Comparison of ENCODE assay signal across 12 cellular contexts in the genomic region with DNA sequence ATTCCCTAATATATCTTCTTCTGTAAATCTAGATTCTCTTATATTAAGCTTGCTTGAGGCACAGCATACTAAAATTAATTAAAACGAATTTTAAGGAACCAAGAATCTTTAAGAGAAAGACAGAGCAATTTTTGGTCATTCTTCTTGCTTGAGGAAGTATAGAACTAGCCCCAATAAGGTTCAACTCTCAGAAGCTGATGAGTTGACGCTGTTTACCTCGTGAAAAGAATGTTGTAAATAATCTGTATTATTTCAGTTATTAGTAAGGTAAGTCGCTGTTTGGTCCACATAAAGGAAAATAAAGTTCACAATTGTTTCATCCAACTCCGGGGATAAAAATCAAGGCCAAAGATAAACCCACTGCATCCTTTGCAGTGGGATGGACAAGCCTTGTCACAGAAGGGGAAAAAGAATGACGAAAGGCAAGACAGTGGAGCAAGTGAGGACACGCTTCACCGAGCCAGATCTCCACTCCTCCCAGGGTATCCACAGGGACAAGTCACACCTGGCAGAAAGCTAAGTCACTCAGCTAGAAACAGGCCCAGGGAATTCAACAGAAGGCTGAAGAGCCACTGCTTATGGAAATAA. TPM values are rescaled to one million over a fixed set of nuclear protein-coding genes. Genes with fewer than 3 reads are reported as not detected.
DNase-seq lines count a peak whose midpoint lies in the region; ATAC-seq and TF ChIP-seq lines count a peak whose summit lies in the region.
"Had no signal": no experiment of that assay in that cellular context is flagged by ENCODE, and none has a peak within 500 bp of the region (broad histone marks: within the 10 kb centered on the region; RNA-seq: fewer than 3 reads in every experiment).

No MANE protein-coding gene starts in this region.

- peak overlapping the region; percentile 70 for H3K4me2 ChIP-seq in SU-DHL-6 (ENCODE audit: low read depth, low read length, poor library complexity, severe bottlenecking)
- H3K4me2 ChIP-seq: A549, SK-N-SH had no signal

- peak overlapping the region; percentile 83 for H3K9ac ChIP-seq in SU-DHL-6 (ENCODE audit: low read length)
- H3K9ac ChIP-seq: SK-N-SH had no signal

- H3K36me3 ChIP-seq in SU-DHL-6 (ENCODE audit: low read length) = 0 out of 2 replicates have a peak, but pooled peaks cover 4% of the 10 kb centered on the region
- H3K36me3 ChIP-seq: uterus had no signal

- peaks cover 48% of the 10 kb centered on the region for H3K4me1 Mint-ChIP-seq in T-helper 1 cell treated with Interleukin-12 subunit alpha and Interleukin-12 subunit beta and Interleukin-4 antibody, amounts not matched to agents 30 μg/mL and 1 μg/mL, for 36 hours (ENCODE audit: low read depth)
- H3K4me1 Mint-ChIP-seq in naive B cell = peaks cover 59 to 95% (median 87%) of the 10 kb centered on the region in 3 donors

- no peak overlapping the region for H2AFZ ChIP-seq in SU-DHL-6 (ENCODE audit: low read depth, low read length, severe bottlenecking)

- peak overlapping the region; percentile 89 for H3K4me3 Mint-ChIP-seq in T-helper 1 cell treated with Interleukin-12 subunit alpha and Interleukin-12 subunit beta and Interleukin-4 antibody, amounts not matched to agents 30 μg/mL and 1 μg/mL, for 36 hours
- peak overlapping the region; percentile 96 to 100 (median 99) for H3K4me3 Mint-ChIP-seq in naive B cell

- no peak for DNase-seq in T-helper 1 cell
- no peak for DNase-seq in naive B cell
- no peak for DNase-seq in caudate nucleus (lab: John Stamatoyannopoulos, UW)
- DNase-seq in superior temporal gyrus (ENCODE audit: extremely low spot score) = no peak
- DNase-seq in cortex of kidney (lab: John Stamatoyannopoulos, UW) = no peak
- DNase-seq: GOT3, SK-N-SH had no signal

- H3K79me2 ChIP-seq in SU-DHL-6 (ENCODE audit: insufficient read depth, low read length) = peaks cover 57% of the 10 kb centered on the region

- peak; percentile 2 for ATAC-seq in HG02678 (IDR thresholded peaks at IDR 0.05; ENCODE audit: unreplicated experiment)
- ATAC-seq in naive B cell (ENCODE audit: low read depth in 2 of 2) = no peak
- ATAC-seq: A549 had no signal

- no peaks in the 10 kb centered on the region for H3K27me3 ChIP-seq in SU-DHL-6 (ENCODE audit: low read length)
- H3K27me3 ChIP-seq: uterus had no signal

- H3K9me3 ChIP-seq in SU-DHL-6 (ENCODE audit: insufficient read depth, low read length) = no peaks in the 10 kb centered on the region
- H3K9me3 ChIP-seq: A549, SK-N-SH, uterus had no signal

- peak overlapping the region; percentile 92 for H3K27ac ChIP-seq in SU-DHL-6 (ENCODE audit: low read depth, low read length)
- H3K27ac ChIP-seq in caudate nucleus (ENCODE audit: low read depth, low read length) = no peak overlapping the region
- H3K27ac ChIP-seq: A549 had no signal

- no peaks in the 10 kb centered on the region for H3K27me3 Mint-ChIP-seq in T-helper 1 cell treated with Interleukin-12 subunit alpha and Interleukin-12 subunit beta and Interleukin-4 antibody, amounts not matched to agents 30 μg/mL and 1 μg/mL, for 36 hours (ENCODE audit: low read depth)
- no peaks in the 10 kb centered on the region for H3K27me3 Mint-ChIP-seq in naive B cell

- no peaks in the 10 kb centered on the region for H4K20me1 ChIP-seq in SU-DHL-6 (ENCODE audit: low read depth, low read length)

- peak overlapping the region; percentile 62 for H3K4me3 ChIP-seq in SU-DHL-6 (ENCODE audit: insufficient read depth, low read length, poor library complexity, severe bottlenecking)
- H3K4me3 ChIP-seq: A549, uterus had no signal

- H3K36me3 Mint-ChIP-seq in T-helper 1 cell treated with Interleukin-12 subunit alpha and Interleukin-12 subunit beta and Interleukin-4 antibody, amounts not matched to agents 30 μg/mL and 1 μg/mL, for 36 hours (ENCODE audit: low read depth) = no peaks in the 10 kb centered on the region
- peaks cover 6 to 14% of the 10 kb centered on the region in 2 donors for H3K36me3 Mint-ChIP-seq in naive B cell

- peaks cover 82% of the 10 kb centered on the region for H3F3A ChIP-seq in SU-DHL-6 (ENCODE audit: insufficient read depth)

- no peaks in the 10 kb centered on the region for H3K9me2 ChIP-seq in SU-DHL-6 (replicated peaks; ENCODE audit: insufficient read depth, low read length)
- H3K9me2 ChIP-seq: SK-N-SH had no signal

- no peak for TF ChIP-seq CTCF in SU-DHL-6 (IDR thresholded peaks at IDR 0.05; ENCODE audit: insufficient read depth, low read length, poor library complexity, severe bottlenecking)

- H3K9me3 Mint-ChIP-seq in T-helper 1 cell treated with Interleukin-12 subunit alpha and Interleukin-12 subunit beta and Interleukin-4 antibody, amounts not matched to agents 30 μg/mL and 1 μg/mL, for 36 hours = no peaks in the 10 kb centered on the region
- H3K9me3 Mint-ChIP-seq in naive B cell = peaks cover 0 to 4% (median 0%) of the 10 kb centered on the region in 7 donors

- peak overlapping the region; percentile 97 for H3K27ac Mint-ChIP-seq in T-helper 1 cell treated with Interleukin-12 subunit alpha and Interleukin-12 subunit beta and Interleukin-4 antibody, amounts not matched to agents 30 μg/mL and 1 μg/mL, for 36 hours
- H3K27ac Mint-ChIP-seq in naive B cell = peak overlapping the region; percentile 97 to 100 (median 100)

RNA-seq across cellular contexts. Expression of a gene that starts 0.8 kb away (rescaled TPM):
- polyA plus RNA-seq in naive B cell (ENCODE audit: low read depth in 6 of 6) = 100 to 1,000 TPM in 2 of 6 donors, 10 to 100 TPM in 4; 63.6 to 114 (median 89.3) TPM
- polyA plus RNA-seq: A549 had no signal
